11 cellular contexts compared by ENCODE assay signal in genomic region chr5:14251733-14252132, GRCh38.
A peak's percentile ranks its signal among the peaks of the same experiment; 100 is the strongest.
DNase-seq lines count a peak whose midpoint lies in the region; ATAC-seq and TF ChIP-seq lines count a peak whose summit lies in the region.
"Had no signal": no experiment of that assay in that cellular context is flagged by ENCODE, and none has a peak within 500 bp of the region (broad histone marks: within the 10 kb centered on the region; RNA-seq: fewer than 3 reads in every experiment).

No MANE protein-coding gene starts in this region.

- no peaks in the 10 kb centered on the region for H3K9me3 ChIP-seq in neural progenitor cell (ENCODE audit: low read depth)
- no peaks in the 10 kb centered on the region for H3K9me3 ChIP-seq in ascending aorta

- intact Hi-C loops in ascending aorta (cut with DNase I), result no loop called here

- no peak for DNase-seq in neural progenitor cell (ENCODE audit: low spot score)
- no peak for DNase-seq in Ammon's horn (ENCODE audit: low spot score)
- DNase-seq in activated naive CD8-positive, alpha-beta T cell treated with anti-CD3 and anti-CD28 coated beads, Interleukin-2, amount 50 U/mL, for 24 hours, result no peak
- no peak for DNase-seq in SIG-M5 (lab: John Stamatoyannopoulos, UW)
- DNase-seq in ascending aorta (ENCODE audit: low spot score in 2 of 2), result no peak
- DNase-seq: activated CD4-positive, alpha-beta T cell treated with anti-CD3 and anti-CD28 coated beads for 1 hour; left cardiac atrium; OCI-M1 had no signal

- H2AFZ ChIP-seq in neural progenitor cell (replicated peaks), result no peak overlapping the region

- H3K4me2 ChIP-seq in neural progenitor cell, result no peak overlapping the region

- peaks cover 100% of the 10 kb centered on the region for H3K79me2 ChIP-seq in neural progenitor cell (ENCODE audit: low read depth)

- peaks cover 22% of the 10 kb centered on the region for H3K9me3 Mint-ChIP-seq in neural progenitor cell
- H3K9me3 Mint-ChIP-seq in activated naive CD8-positive, alpha-beta T cell treated with anti-CD3 and anti-CD28 coated beads, Interleukin-2, amount 50 U/mL, for 24 hours, result peaks cover 5% of the 10 kb centered on the region

- peaks cover 21% of the 10 kb centered on the region for H3K36me3 Mint-ChIP-seq in neural progenitor cell
- peaks cover 4% of the 10 kb centered on the region for H3K36me3 Mint-ChIP-seq in activated naive CD8-positive, alpha-beta T cell treated with anti-CD3 and anti-CD28 coated beads, Interleukin-2, amount 50 U/mL, for 24 hours (ENCODE audit: low read depth)

- no peak overlapping the region for H3K27ac ChIP-seq in neural progenitor cell
- H3K27ac ChIP-seq in ascending aorta, result peak overlapping the region in 1 of 2 donors; percentile 30

- H3K27me3 Mint-ChIP-seq in neural progenitor cell (ENCODE audit: insufficient read depth, low read depth), result peaks cover 4% of the 10 kb centered on the region
- no peaks in the 10 kb centered on the region for H3K27me3 Mint-ChIP-seq in activated naive CD8-positive, alpha-beta T cell treated with anti-CD3 and anti-CD28 coated beads, Interleukin-2, amount 50 U/mL, for 24 hours

- no peaks in the 10 kb centered on the region for H3K36me3 ChIP-seq in neural progenitor cell
- H3K36me3 ChIP-seq in ascending aorta, result no peaks in the 10 kb centered on the region

- peak; percentile 53 for ATAC-seq in GM18858 (IDR thresholded peaks at IDR 0.05; ENCODE audit: unreplicated experiment)
- peak; percentile 44 for ATAC-seq in GM21515 (IDR thresholded peaks at IDR 0.05; ENCODE audit: unreplicated experiment)
- peak; percentile 40 for ATAC-seq in HG03280 (IDR thresholded peaks at IDR 0.05; ENCODE audit: unreplicated experiment)
- no peak for ATAC-seq in activated naive CD8-positive, alpha-beta T cell treated with anti-CD3 and anti-CD28 coated beads, Interleukin-2, amount 50 U/mL, for 24 hours
- ATAC-seq: left cardiac atrium had no signal

- H3K4me3 ChIP-seq in neural progenitor cell (no peak overlapping the region), ascending aorta (no peak overlapping the region)

- peak overlapping the region; percentile 5 for H3K9ac ChIP-seq in neural progenitor cell

- no peak overlapping the region for H3K27ac Mint-ChIP-seq in neural progenitor cell
- no peak overlapping the region for H3K27ac Mint-ChIP-seq in activated naive CD8-positive, alpha-beta T cell treated with anti-CD3 and anti-CD28 coated beads, Interleukin-2, amount 50 U/mL, for 24 hours

- peaks cover 37% of the 10 kb centered on the region for H3K4me1 Mint-ChIP-seq in neural progenitor cell
- peaks cover 7% of the 10 kb centered on the region for H3K4me1 Mint-ChIP-seq in activated naive CD8-positive, alpha-beta T cell treated with anti-CD3 and anti-CD28 coated beads, Interleukin-2, amount 50 U/mL, for 24 hours

- H3K4me1 ChIP-seq in neural progenitor cell, result peaks cover 27% of the 10 kb centered on the region
- H3K4me1 ChIP-seq in ascending aorta, result peaks cover 3 to 12% of the 10 kb centered on the region in 2 donors

- no peak overlapping the region for H3K4me3 Mint-ChIP-seq in neural progenitor cell
- H3K4me3 Mint-ChIP-seq in activated naive CD8-positive, alpha-beta T cell treated with anti-CD3 and anti-CD28 coated beads, Interleukin-2, amount 50 U/mL, for 24 hours, result no peak overlapping the region

- H3F3A ChIP-seq in neural progenitor cell (ENCODE audit: low read depth), result peaks cover 2% of the 10 kb centered on the region

- TF ChIP-seq CTCF in neural progenitor cell (IDR thresholded peaks at IDR 0.05), result no peak
- no peak for TF ChIP-seq CTCF in ascending aorta (IDR thresholded peaks at IDR 0.05)

- H3K27me3 ChIP-seq in neural progenitor cell (no peaks in the 10 kb centered on the region), ascending aorta (no peaks in the 10 kb centered on the region)

- peaks cover 66% of the 10 kb centered on the region for H4K20me1 ChIP-seq in neural progenitor cell (ENCODE audit: low read depth)
